7 cellular contexts compared by ENCODE assay signal in the genomic region with DNA sequence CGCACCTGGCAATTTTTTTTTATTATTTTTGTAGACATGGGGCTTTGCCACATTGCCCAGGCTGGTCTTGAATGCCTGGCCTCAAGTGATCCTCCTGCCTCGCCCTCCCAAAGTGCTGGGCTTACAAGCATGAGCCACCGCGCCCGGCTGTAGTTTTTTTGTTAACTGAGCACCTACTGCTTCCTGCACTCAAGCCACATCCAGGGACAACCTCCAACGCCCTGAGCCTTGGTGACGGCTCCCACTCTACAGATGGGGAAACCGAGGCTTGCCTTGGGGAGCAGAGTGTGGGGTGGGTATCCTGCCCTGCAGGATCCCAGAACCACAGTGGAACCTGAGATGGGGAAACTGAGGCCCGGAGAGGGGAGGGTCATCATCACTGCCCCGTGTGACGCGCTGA. TPM values are rescaled to one million over a fixed set of nuclear protein-coding genes. Genes with fewer than 3 reads are reported as not detected.
"Had no signal": no experiment of that assay in that cellular context is flagged by ENCODE, and none has a peak within 500 bp of the region (broad histone marks: within the 10 kb centered on the region; RNA-seq: fewer than 3 reads in every experiment).

No MANE protein-coding gene starts in this region.

- DNase-seq: GDM1, GF-D8 had no signal

- ATAC-seq: GM12878 had no signal

- H3K4me3 ChIP-seq: GM12878 had no signal

- FAIRE-seq: GM12878, GM12891, GM12892, GM18507, GM19239 had no signal

RNA-seq across cellular contexts. Expression of gene ELANE, which starts 3.0 kb away (rescaled TPM):
- total RNA-seq: GM12878 had no signal
- polyA plus RNA-seq: GM12878 had no signal

RNA-seq across cellular contexts. Expression of gene PRTN3, which starts 14.3 kb away (rescaled TPM):
- total RNA-seq: GM12878 had no signal

RNA-seq across cellular contexts. Expression of gene AZU1, which starts 27.5 kb away (rescaled TPM):
- total RNA-seq: GM12878 had no signal
- polyA plus RNA-seq: GM12878 had no signal

RNA-seq across cellular contexts. Expression of gene PLPPR3, which starts 33.4 kb away (rescaled TPM):
- total RNA-seq: GM12878 had no signal
